36 cellular contexts compared by ENCODE assay signal in genomic region chr10:8923096-8923495, GRCh38.
"Had no signal": no experiment of that assay in that cellular context is flagged by ENCODE, and none has a peak within 500 bp of the region (broad histone marks: within the 10 kb centered on the region; RNA-seq: fewer than 3 reads in every experiment).

No MANE protein-coding gene starts in this region.

- H3K9me3 ChIP-seq: MG63 had no signal

- H3K9ac ChIP-seq: KMS-11 had no signal

- H3K4me2 ChIP-seq: KMS-11 had no signal

- H3K27me3 ChIP-seq: MG63 had no signal

- H3K27ac ChIP-seq: KMS-11 had no signal

- H3K4me3 ChIP-seq: MG63 had no signal

- H3K36me3 ChIP-seq: MG63 had no signal

- DNase-seq: Karpas-422, Kasumi-1, KG1, MG63, MM.1S, MV-4-11, NCI-H1048, NCI-H1092, NCI-H1092 treated with DMSO at 0.1 percent for 48 hours, NCI-H1105, NCI-H1105 treated with DMSO at 0.1 percent for 48 hours, NCI-H1417, NCI-H1417 treated with DMSO at 0.1 percent for 48 hours, NCI-H1436, NCI-H1436 treated with DMSO at 0.1 percent for 48 hours, NCI-H146, NCI-H1694, NCI-H1694 treated with DMSO at 0.1 percent for 48 hours, NCI-H187, NCI-H187 treated with DMSO at 0.1 percent for 48 hours, NCI-H1930, NCI-H2029, NCI-H2029 treated with DMSO at 0.1 percent for 48 hours, NCI-H2081, NCI-H2081 treated with DMSO at 0.1 percent for 48 hours, NCI-H2107, NCI-H2171, NCI-H2171 treated with DMSO at 0.1 percent for 48 hours, NCI-H2227 treated with DMSO at 0.1 percent for 48 hours, NCI-H345, NCI-H446, NCI-H446 treated with DMSO at 0.1 percent for 48 hours, NCI-H510A, NCI-H510A treated with DMSO at 0.1 percent for 48 hours, NCI-H524 had no signal
